ENCODE assay signal across 23 cellular contexts in the genomic region with DNA sequence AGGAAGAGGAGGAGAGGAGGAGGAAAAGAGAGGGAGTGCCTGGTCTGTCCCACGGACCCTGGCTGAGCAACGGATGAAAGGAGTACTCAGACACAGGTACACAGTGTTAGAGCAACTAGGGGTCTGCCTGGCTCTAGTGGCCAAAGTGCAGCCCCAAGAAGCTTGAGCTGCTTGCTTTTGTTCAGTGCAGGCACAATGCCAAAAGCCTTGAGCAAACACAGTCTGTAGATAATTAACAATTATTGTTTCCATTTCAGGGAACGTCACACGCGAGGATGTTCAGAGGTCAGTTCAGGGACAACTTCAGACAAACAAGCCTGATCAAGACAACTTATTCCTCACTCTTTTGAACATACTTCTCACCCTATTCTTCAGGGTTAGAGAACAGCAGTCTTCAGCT. TPM values are rescaled to one million over a fixed set of nuclear protein-coding genes. Genes with fewer than 3 reads are reported as not detected.
DNase-seq lines count a peak whose midpoint lies in the region; ATAC-seq and TF ChIP-seq lines count a peak whose summit lies in the region.
"Had no signal": no experiment of that assay in that cellular context is flagged by ENCODE, and none has a peak within 500 bp of the region (broad histone marks: within the 10 kb centered on the region; RNA-seq: fewer than 3 reads in every experiment).

No MANE protein-coding gene starts in this region.

- H3K27ac Mint-ChIP-seq in activated T-helper 17 cell treated with anti-CD3 and anti-CD28 coated beads, Interleukin-2, amount 50 U/mL, for 72 hours, result no peak overlapping the region
- no peak overlapping the region for H3K27ac Mint-ChIP-seq in chondrocyte (ENCODE audit: unreplicated experiment)
- H3K27ac Mint-ChIP-seq: activated CD4-positive, alpha-beta T cell treated with anti-CD3 and anti-CD28 coated beads for 36 hours; activated CD8-positive, alpha-beta memory T cell treated with anti-CD3 and anti-CD28 coated beads, Interleukin-2, amount 10 ng/mL, durations not matched to agents 7 days and 5 days; dendritic cell treated with granulocyte-macrophage colony-stimulating factor and Interleukin-4, amounts not matched to agents 40 ng/mL and 50 ng/mL, for 4 days had no signal

- H3K36me3 ChIP-seq in hepatocyte (replicated peaks; ENCODE audit: insufficient read depth, low read depth), result no peaks in the 10 kb centered on the region
- no peaks in the 10 kb centered on the region for H3K36me3 ChIP-seq in transverse colon
- H3K36me3 ChIP-seq: breast epithelium, gastroesophageal sphincter, HAP-1, left ventricle myocardium inferior, neutrophil, thyroid gland had no signal

- TF ChIP-seq POLR2A in transverse colon (IDR thresholded peaks at IDR 0.05), result no peak

- no peaks in the 10 kb centered on the region for H3K9me3 Mint-ChIP-seq in activated T-helper 17 cell treated with anti-CD3 and anti-CD28 coated beads, Interleukin-2, amount 50 U/mL, for 72 hours
- peaks cover 65% of the 10 kb centered on the region for H3K9me3 Mint-ChIP-seq in chondrocyte (ENCODE audit: low read depth)

- H3K9me2 ChIP-seq in hepatocyte (replicated peaks; ENCODE audit: insufficient read depth), result no peaks in the 10 kb centered on the region

- no peaks in the 10 kb centered on the region for H4K20me1 ChIP-seq in hepatocyte (ENCODE audit: insufficient read depth, poor library complexity, severe bottlenecking)

- H3K4me1 ChIP-seq in hepatocyte (ENCODE audit: insufficient read depth) (no peaks in the 10 kb centered on the region), transverse colon (peaks cover 0 to 10% (median 6%) of the 10 kb centered on the region in 4 donors)
- H3K4me1 ChIP-seq: breast epithelium, gastroesophageal sphincter, HAP-1, left ventricle myocardium inferior, thyroid gland had no signal

- TF ChIP-seq CTCF in hepatocyte (IDR thresholded peaks at IDR 0.05; ENCODE audit: poor library complexity) (no peak), transverse colon (IDR thresholded peaks at IDR 0.05) (no peak), chondrocyte (IDR thresholded peaks at IDR 0.05) (no peak)

- peak; percentile 18 for DNase-seq in NCI-H345 (lab: John Stamatoyannopoulos, UW)
- no peak for DNase-seq in NCI-H345 treated with DMSO at 0.1 percent for 48 hours (lab: John Stamatoyannopoulos, UW; ENCODE audit: unreplicated experiment)
- peak; percentile 48 for DNase-seq in NCI-H748 treated with DMSO at 0.1 percent for 48 hours (lab: John Stamatoyannopoulos, UW)
- DNase-seq in hepatocyte (ENCODE audit: low spot score), result peak; percentile 25
- peak; percentile 26 for DNase-seq in transverse colon
- no peak for DNase-seq in chondrocyte (ENCODE audit: low spot score)
- DNase-seq: activated CD4-positive, alpha-beta T cell treated with anti-CD3 and anti-CD28 coated beads for 36 hours; activated CD8-positive, alpha-beta memory T cell treated with anti-CD3 and anti-CD28 coated beads, Interleukin-2, amount 10 ng/mL, durations not matched to agents 7 days and 5 days; CD4-positive, CD25-positive, alpha-beta regulatory T cell; Kasumi-1; left ventricle myocardium inferior; NCI-H187; NCI-H510A; stimulated activated CD4-positive, alpha-beta T cell treated with anti-CD3 and anti-CD28 coated beads, Interleukin-12 subunit alpha, Interleukin-12 subunit beta, amount 100 ng/mL, for 4 hours; thyroid gland had no signal

- intact Hi-C loops in transverse colon (cut with DNase I; ENCODE audit: low total_unique reads), result no loop called here

- H3K4me2 ChIP-seq in hepatocyte, result no peak overlapping the region

- WGBS in hepatocyte (ENCODE audit: low lambda C conversion rate, missing lambda C conversion rate), result 55% methylated on average over 5 of the region's 5 CpGs
- 38 to 41% methylated on average over 5 of the region's 5 CpGs for WGBS in transverse colon (ENCODE audit: low coverage in 1 of 2), 2 donors

- no peak overlapping the region for H3K4me3 Mint-ChIP-seq in activated T-helper 17 cell treated with anti-CD3 and anti-CD28 coated beads, Interleukin-2, amount 50 U/mL, for 72 hours
- no peak overlapping the region for H3K4me3 Mint-ChIP-seq in chondrocyte (ENCODE audit: unreplicated experiment)
- H3K4me3 Mint-ChIP-seq: activated CD4-positive, alpha-beta T cell treated with anti-CD3 and anti-CD28 coated beads for 36 hours; activated CD8-positive, alpha-beta memory T cell treated with anti-CD3 and anti-CD28 coated beads, Interleukin-2, amount 10 ng/mL, durations not matched to agents 7 days and 5 days; CD4-positive, CD25-positive, alpha-beta regulatory T cell; dendritic cell treated with granulocyte-macrophage colony-stimulating factor and Interleukin-4, amounts not matched to agents 40 ng/mL and 50 ng/mL, for 4 days had no signal

- H3K79me2 ChIP-seq in hepatocyte, result no peaks in the 10 kb centered on the region

- H3K9me3 ChIP-seq in hepatocyte (ENCODE audit: low read depth) (no peaks in the 10 kb centered on the region), transverse colon (peaks cover 0 to 12% of the 10 kb centered on the region in 2 donors)
- H3K9me3 ChIP-seq: gastroesophageal sphincter, HAP-1, neutrophil, thyroid gland had no signal

- H2AFZ ChIP-seq in hepatocyte, result no peak overlapping the region

- H3K4me3 ChIP-seq in hepatocyte, result no peak overlapping the region
- no peak overlapping the region for H3K4me3 ChIP-seq in transverse colon
- H3K4me3 ChIP-seq: breast epithelium, gastroesophageal sphincter, HAP-1, left ventricle myocardium inferior, SK-N-MC, thyroid gland had no signal

- no peaks in the 10 kb centered on the region for H3K4me1 Mint-ChIP-seq in activated T-helper 17 cell treated with anti-CD3 and anti-CD28 coated beads, Interleukin-2, amount 50 U/mL, for 72 hours
- H3K4me1 Mint-ChIP-seq in chondrocyte (ENCODE audit: low read depth), result no peaks in the 10 kb centered on the region
- H3K4me1 Mint-ChIP-seq: activated CD4-positive, alpha-beta T cell treated with anti-CD3 and anti-CD28 coated beads for 36 hours; activated CD8-positive, alpha-beta memory T cell treated with anti-CD3 and anti-CD28 coated beads, Interleukin-2, amount 10 ng/mL, durations not matched to agents 7 days and 5 days; CD4-positive, CD25-positive, alpha-beta regulatory T cell had no signal

- no peak for ATAC-seq in GM21723 (IDR thresholded peaks at IDR 0.05; ENCODE audit: unreplicated experiment)
- ATAC-seq in activated T-helper 17 cell treated with anti-CD3 and anti-CD28 coated beads, Interleukin-2, amount 50 U/mL, for 72 hours (replicated peaks), result no peak
- ATAC-seq: activated CD4-positive, alpha-beta T cell treated with anti-CD3 and anti-CD28 coated beads for 36 hours; activated CD8-positive, alpha-beta memory T cell treated with anti-CD3 and anti-CD28 coated beads, Interleukin-2, amount 10 ng/mL, durations not matched to agents 7 days and 5 days; gastroesophageal sphincter had no signal

- TF ChIP-seq EP300 in transverse colon (IDR thresholded peaks at IDR 0.05; ENCODE audit: low read depth), result no peak

- H3K27me3 ChIP-seq in hepatocyte, result no peaks in the 10 kb centered on the region
- no peaks in the 10 kb centered on the region for H3K27me3 ChIP-seq in transverse colon
- H3K27me3 ChIP-seq: breast epithelium, neutrophil, thyroid gland had no signal

- H3K27ac ChIP-seq in hepatocyte (no peak overlapping the region), transverse colon (peak overlapping the region in 3 of 4 donors; percentile 29 to 49 (median 39))
- H3K27ac ChIP-seq: gastroesophageal sphincter, left ventricle myocardium inferior, neutrophil, SK-N-MC, thyroid gland had no signal

- peaks cover 18% of the 10 kb centered on the region for H3K27me3 Mint-ChIP-seq in activated T-helper 17 cell treated with anti-CD3 and anti-CD28 coated beads, Interleukin-2, amount 50 U/mL, for 72 hours
- H3K27me3 Mint-ChIP-seq in chondrocyte (ENCODE audit: low read depth), result no peaks in the 10 kb centered on the region
- H3K27me3 Mint-ChIP-seq: CD4-positive, CD25-positive, alpha-beta regulatory T cell; dendritic cell treated with granulocyte-macrophage colony-stimulating factor and Interleukin-4, amounts not matched to agents 40 ng/mL and 50 ng/mL, for 4 days had no signal

- in situ Hi-C loops in transverse colon (cut with MboI; ENCODE audit: low pct_ligation_motif_present in 1 of 4, low pct_unique_long_range_greater_than_20kb in 1 of 4, low sequenced_read_pairs in 3 of 4), result no loop called here

- no peaks in the 10 kb centered on the region for H3K36me3 Mint-ChIP-seq in activated T-helper 17 cell treated with anti-CD3 and anti-CD28 coated beads, Interleukin-2, amount 50 U/mL, for 72 hours (ENCODE audit: low read depth)
- H3K36me3 Mint-ChIP-seq in chondrocyte (ENCODE audit: low read depth), result peaks cover 3% of the 10 kb centered on the region
- H3K36me3 Mint-ChIP-seq: CD4-positive, CD25-positive, alpha-beta regulatory T cell had no signal

RNA-seq across cellular contexts. Expression of gene ZNF726, which starts 32.2 kb away (rescaled TPM):
- total RNA-seq in hepatocyte (not detected in 2 replicates), transverse colon (1 to 10 TPM in 3 of 4 donors, not detected in 1; 1.6 to 5.3 (median 1.9) TPM), chondrocyte (0.41 to 2.4 TPM (median 0.67 TPM) in 3 replicates)
- polyA plus RNA-seq in hepatocyte, result not detected in 2 replicates
- 10 to 100 TPM; 12.4 to 13.4 TPM for total RNA-seq in activated T-helper 17 cell treated with anti-CD3 and anti-CD28 coated beads, Interleukin-2, amount 50 U/mL, for 72 hours

Comparison
In these comparisons a context has a peak if more than half of its experiments do, and no peak if none do; other contexts are left out.
1. DNase-seq: peak in NCI-H345 (single experiment), NCI-H748 treated with DMSO at 0.1 percent for 48 hours (single experiment), hepatocyte (single experiment) and transverse colon (single experiment); none in NCI-H345 treated with DMSO at 0.1 percent for 48 hours (single experiment) and chondrocyte (single experiment).